In the genomic region with DNA sequence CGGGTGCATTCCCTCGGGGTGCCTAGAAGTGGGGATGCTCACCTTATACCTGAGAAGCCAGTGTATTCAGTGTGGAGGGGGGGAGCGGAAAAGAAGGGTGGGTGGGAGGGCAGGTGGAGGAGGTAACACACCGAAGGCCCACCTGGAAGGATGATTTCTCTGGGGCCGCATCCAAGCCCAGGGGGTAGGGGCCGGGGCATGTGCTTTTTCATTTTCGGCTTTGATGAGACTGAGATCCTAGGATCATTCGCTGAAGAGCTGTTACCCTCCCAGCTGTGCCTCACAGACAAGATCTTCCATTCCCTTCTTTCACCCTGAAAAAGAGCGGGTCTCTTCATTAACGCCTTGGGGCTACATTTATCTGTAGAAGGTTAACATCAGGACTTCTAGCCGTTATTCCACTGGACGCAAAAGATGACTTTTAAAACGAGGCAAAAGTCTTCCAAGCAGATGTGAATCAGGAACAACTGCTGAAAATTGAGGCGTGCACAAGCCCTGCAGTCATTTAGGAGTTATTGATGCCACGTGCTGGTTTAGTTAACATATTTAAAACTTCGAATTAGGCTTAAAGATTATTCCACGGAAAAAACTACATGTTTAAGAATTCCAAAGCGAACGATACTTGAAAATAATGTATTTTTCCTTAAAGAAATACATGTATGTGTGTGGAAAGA, we compare ENCODE assay signal across 8 cellular contexts. TPM values are rescaled to one million over a fixed set of nuclear protein-coding genes. Genes with fewer than 3 reads are reported as not detected.
DNase-seq lines count a peak whose midpoint lies in the region; ATAC-seq, FAIRE-seq and TF ChIP-seq lines count a peak whose summit lies in the region.

No MANE protein-coding gene starts in this region.

- no peaks in the 10 kb centered on the region for H3K36me3 ChIP-seq in pancreas

- intact Hi-C loops in pancreas (cut with DNase I), result no loop called here

- H3K27me3 ChIP-seq in pancreas, result no peaks in the 10 kb centered on the region

- 42% methylated on average over 19 of the region's 19 CpGs for WGBS in pancreas, 2 donors

- ATAC-seq in pancreas, result no peak
- ATAC-seq in GM21423 (IDR thresholded peaks at IDR 0.05; ENCODE audit: unreplicated experiment), result no peak

- DNase-seq in Daoy (ENCODE audit: low read depth), result peak; percentile 15
- peak; percentile 25 for DNase-seq in NCI-H146 treated with DMSO at 0.1 percent for 48 hours (lab: John Stamatoyannopoulos, UW; ENCODE audit: unreplicated experiment)
- no peak for DNase-seq in epithelial cell of esophagus (ENCODE audit: low read depth)
- DNase-seq in pancreas, result no peak
- no peak for DNase-seq in LoVo (ENCODE audit: low spot score)
- DNase-seq in HUDEP-2 (lab: John Stamatoyannopoulos, UW; ENCODE audit: unreplicated experiment in 76 of 76), result no peak
- no peak for DNase-seq in Ammon's horn (ENCODE audit: low spot score)

- FAIRE-seq in pancreas (lab: Jason Lieb, UNC), result no peak

- no peaks in the 10 kb centered on the region for H3K9me3 ChIP-seq in pancreas

- no peak overlapping the region for H3K27ac ChIP-seq in pancreas

- H3K4me3 ChIP-seq in epithelial cell of esophagus (ENCODE audit: low read length), result peak overlapping the region; percentile 60
- H3K4me3 ChIP-seq in pancreas, result peak overlapping the region; percentile 28 to 79 (median 66)

- no peaks in the 10 kb centered on the region for H3K4me1 ChIP-seq in pancreas

- TF ChIP-seq CTCF in epithelial cell of esophagus (IDR thresholded peaks at IDR 0.05; ENCODE audit: insufficient read depth, low read depth, low read length, missing control alignments) (no peak), pancreas (IDR thresholded peaks at IDR 0.05) (no peak)

RNA-seq across cellular contexts. Expression of gene LMO7, which starts 1.1 kb away (rescaled TPM):
- 26.4 and 27.9 TPM in 2 replicates for total RNA-seq in Daoy (2014; rRNA removed; shearing (Covaris generic))
- 10 to 100 TPM; 14.7 to 47.8 (median 29.1) TPM for total RNA-seq in pancreas
- polyA plus RNA-seq in pancreas, result 10 to 100 TPM; 20.7 to 50.4 TPM

Comparison
In these comparisons a context has a peak if more than half of its experiments do, and no peak if none do; other contexts are left out.
1. DNase-seq: peak in Daoy (single experiment) and NCI-H146 treated with DMSO at 0.1 percent for 48 hours (single experiment); none in epithelial cell of esophagus (single experiment), pancreas (0 of 6), LoVo (single experiment), HUDEP-2 (0 of 76) and Ammon's horn (single experiment).